In genomic region chr4:128350449-128351045, GRCh38 we compare ENCODE assay signal across 15 cellular contexts.
DNase-seq lines count a peak whose midpoint lies in the region; ATAC-seq and TF ChIP-seq lines count a peak whose summit lies in the region.
"Had no signal": no experiment of that assay in that cellular context is flagged by ENCODE, and none has a peak within 500 bp of the region (broad histone marks: within the 10 kb centered on the region; RNA-seq: fewer than 3 reads in every experiment).

No MANE protein-coding gene starts in this region.

- intact Hi-C loops in right lobe of liver (cut with DNase I), result no loop called here

- H3K27ac ChIP-seq in ACC112 (ENCODE audit: low read depth, low read length), result 0 out of 2 replicates have a peak overlapping the region, but pooled peaks have one; percentile 13
- H3K27ac ChIP-seq in C4-2B, result peak overlapping the region; percentile 49
- peak overlapping the region; percentile 70 for H3K27ac ChIP-seq in SJSA1
- peak overlapping the region in 1 of 3 donors; percentile 64 for H3K27ac ChIP-seq in right lobe of liver
- H3K27ac ChIP-seq: HL-60, SJCRH30 had no signal

- ATAC-seq in right lobe of liver, result peak; percentile 39 to 61 (median 51)
- ATAC-seq: CD8-positive, alpha-beta T cell had no signal

- no peaks in the 10 kb centered on the region for H3K36me3 ChIP-seq in ACC112 (ENCODE audit: insufficient read depth, low read length)
- no peaks in the 10 kb centered on the region for H3K36me3 ChIP-seq in SJSA1
- H3K36me3 ChIP-seq in right lobe of liver, result no peaks in the 10 kb centered on the region
- H3K36me3 ChIP-seq: SJCRH30 had no signal

- no peaks in the 10 kb centered on the region for H3K9me3 ChIP-seq in SJSA1 (replicated peaks)
- H3K9me3 ChIP-seq in right lobe of liver, result no peaks in the 10 kb centered on the region
- H3K9me3 ChIP-seq: SJCRH30 had no signal

- WGBS in right lobe of liver (ENCODE audit: insufficient coverage, low coverage, low lambda C conversion rate, missing lambda C conversion rate), result 60% methylated on average over 3 of the region's 6 CpGs

- H3K4me3 ChIP-seq in ACC112 (ENCODE audit: low read depth, low read length) (no peak overlapping the region), SJSA1 (no peak overlapping the region), right lobe of liver (no peak overlapping the region)
- H3K4me3 ChIP-seq: SJCRH30 had no signal

- H3K79me2 ChIP-seq in ACC112 (ENCODE audit: control insufficient read depth, insufficient read depth, low read length, unreplicated experiment), result no peaks in the 10 kb centered on the region

- DNase-seq in SJSA1 (ENCODE audit: low read depth in 1 of 2, low spot score in 2 of 2) (no peak), right lobe of liver (peak in 1 of 3 donors; percentile 48), ureter (ENCODE audit: low spot score) (no peak), NCI-H128 (lab: John Stamatoyannopoulos, UW; ENCODE audit: unreplicated experiment) (no peak), hypothalamus (lab: John Stamatoyannopoulos, UW) (no peak)
- DNase-seq: CD8-positive, alpha-beta T cell; KBM-7; NCI-H1048; NCI-H146; NCI-H2081; NCI-H524; SJCRH30 had no signal

- TF ChIP-seq POLR2A in right lobe of liver (IDR thresholded peaks at IDR 0.05), result no peak

- no peaks in the 10 kb centered on the region for H3K27me3 ChIP-seq in ACC112 (ENCODE audit: insufficient read depth, low read length)
- no peaks in the 10 kb centered on the region for H3K27me3 ChIP-seq in SJSA1 (replicated peaks)
- no peaks in the 10 kb centered on the region for H3K27me3 ChIP-seq in right lobe of liver
- H3K27me3 ChIP-seq: SJCRH30 had no signal

- TF ChIP-seq CTCF in C4-2B (conservative IDR thresholded peaks at IDR 0.05) (no peak), right lobe of liver (IDR thresholded peaks at IDR 0.05) (no peak)

- H2AFZ ChIP-seq in ACC112 (ENCODE audit: low read length, unreplicated experiment), result no peak overlapping the region

- H3K4me1 ChIP-seq in ACC112 (ENCODE audit: control insufficient read depth, insufficient read depth, low read length, unreplicated experiment), result peaks cover 59% of the 10 kb centered on the region
- peaks cover 64% of the 10 kb centered on the region for H3K4me1 ChIP-seq in SJSA1 (replicated peaks)
- peaks cover 0 to 58% (median 5%) of the 10 kb centered on the region in 4 donors for H3K4me1 ChIP-seq in right lobe of liver
